18 cellular contexts compared by ENCODE assay signal in the genomic region with DNA sequence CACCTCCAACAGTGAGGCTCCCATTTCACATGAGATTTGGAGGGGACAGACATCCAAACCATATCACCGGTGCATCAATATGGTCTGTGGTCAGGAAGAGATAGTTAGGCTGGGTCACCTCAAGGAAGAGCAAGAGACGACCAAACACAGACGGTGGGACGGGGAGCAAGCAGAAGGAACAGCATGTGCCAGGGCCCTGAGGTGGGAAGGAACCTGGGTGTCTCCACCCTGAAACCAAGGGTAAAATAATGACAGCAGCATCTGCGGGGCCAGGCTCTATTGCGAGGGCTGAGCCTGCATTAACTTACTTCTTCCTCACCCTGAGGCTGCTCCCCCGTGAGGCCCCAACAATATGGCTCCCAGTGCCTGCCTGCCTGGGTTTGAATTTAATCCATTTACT. TPM values are rescaled to one million over a fixed set of nuclear protein-coding genes. Genes with fewer than 3 reads are reported as not detected.
DNase-seq lines count a peak whose midpoint lies in the region; ATAC-seq and TF ChIP-seq lines count a peak whose summit lies in the region.
"Had no signal": no experiment of that assay in that cellular context is flagged by ENCODE, and none has a peak within 500 bp of the region (broad histone marks: within the 10 kb centered on the region; RNA-seq: fewer than 3 reads in every experiment).

No MANE protein-coding gene starts in this region.

- TF ChIP-seq EP300 in sigmoid colon (IDR thresholded peaks at IDR 0.05) = no peak

- 91 to 95% methylated on average over 3 to 7 of the region's 7 CpGs for WGBS in endodermal cell (ENCODE audit: insufficient coverage in 1 of 2, insufficient read length in 1 of 2), 2 experiments
- WGBS in sigmoid colon, 2 donors = 88 to 94% methylated on average over 7 of the region's 7 CpGs

- H3K27me3 Mint-ChIP-seq in activated naive CD4-positive, alpha-beta T cell treated with anti-CD3 and anti-CD28 coated beads, Interleukin-2, amount 10 ng/mL, durations not matched to agents 7 days and 5 days = peaks cover 46% of the 10 kb centered on the region
- peaks cover 15% of the 10 kb centered on the region for H3K27me3 Mint-ChIP-seq in activated naive CD4-positive, alpha-beta T cell treated with anti-CD3 and anti-CD28 coated beads for 36 hours (ENCODE audit: low read depth)
- peaks cover 41% of the 10 kb centered on the region for H3K27me3 Mint-ChIP-seq in endodermal cell (ENCODE audit: insufficient read depth)

- no peaks in the 10 kb centered on the region for H3K36me3 Mint-ChIP-seq in activated naive CD4-positive, alpha-beta T cell treated with anti-CD3 and anti-CD28 coated beads, Interleukin-2, amount 10 ng/mL, durations not matched to agents 7 days and 5 days
- H3K36me3 Mint-ChIP-seq in activated naive CD4-positive, alpha-beta T cell treated with anti-CD3 and anti-CD28 coated beads for 36 hours (ENCODE audit: low read depth) = no peaks in the 10 kb centered on the region
- H3K36me3 Mint-ChIP-seq in endodermal cell (ENCODE audit: low read depth) = no peaks in the 10 kb centered on the region
- H3K36me3 Mint-ChIP-seq: CD14-positive monocyte; CD8-positive, alpha-beta T cell had no signal

- H3K4me3 Mint-ChIP-seq in activated naive CD4-positive, alpha-beta T cell treated with anti-CD3 and anti-CD28 coated beads, Interleukin-2, amount 10 ng/mL, durations not matched to agents 7 days and 5 days = no peak overlapping the region
- H3K4me3 Mint-ChIP-seq in activated naive CD4-positive, alpha-beta T cell treated with anti-CD3 and anti-CD28 coated beads for 36 hours = no peak overlapping the region
- no peak overlapping the region for H3K4me3 Mint-ChIP-seq in endodermal cell
- H3K4me3 Mint-ChIP-seq: CD14-positive monocyte; CD8-positive, alpha-beta T cell; GM23338; H9 had no signal

- H3K4me1 Mint-ChIP-seq in activated naive CD4-positive, alpha-beta T cell treated with anti-CD3 and anti-CD28 coated beads, Interleukin-2, amount 10 ng/mL, durations not matched to agents 7 days and 5 days = no peaks in the 10 kb centered on the region
- H3K4me1 Mint-ChIP-seq in activated naive CD4-positive, alpha-beta T cell treated with anti-CD3 and anti-CD28 coated beads for 36 hours (ENCODE audit: low read depth) = no peaks in the 10 kb centered on the region
- H3K4me1 Mint-ChIP-seq in endodermal cell = peaks cover 12% of the 10 kb centered on the region
- H3K4me1 Mint-ChIP-seq: CD14-positive monocyte, GM23338 had no signal

- peaks cover 4% of the 10 kb centered on the region for H3K27me3 ChIP-seq in endodermal cell (ENCODE audit: control insufficient read depth, insufficient read depth, low read length, poor library complexity, severe bottlenecking)
- H3K27me3 ChIP-seq in sigmoid colon = peaks cover 0 to 12% (median 6%) of the 10 kb centered on the region in 3 donors
- peaks cover 96% of the 10 kb centered on the region for H3K27me3 ChIP-seq in MM.1S (replicated peaks; ENCODE audit: insufficient read depth, low read length)

- H3K27ac ChIP-seq in endodermal cell (ENCODE audit: low read depth, low read length) (no peak overlapping the region), sigmoid colon (no peak overlapping the region), MM.1S (ENCODE audit: low read length) (no peak overlapping the region)
- H3K27ac ChIP-seq: 22Rv1 had no signal

- no peaks in the 10 kb centered on the region for H3K79me2 ChIP-seq in MM.1S (ENCODE audit: low read length)

- H3K9me3 ChIP-seq in endodermal cell (ENCODE audit: control insufficient read depth, low read length) (peaks cover 12% of the 10 kb centered on the region), sigmoid colon (peaks cover 0 to 10% (median 7%) of the 10 kb centered on the region in 4 donors), MM.1S (replicated peaks; ENCODE audit: insufficient read depth, low read length) (no peaks in the 10 kb centered on the region)

- TF ChIP-seq CTCF in endodermal cell (conservative IDR thresholded peaks at IDR 0.05) (no peak), sigmoid colon (IDR thresholded peaks at IDR 0.05) (no peak), MM.1S (IDR thresholded peaks at IDR 0.05; ENCODE audit: low read length) (no peak)

- intact Hi-C loops in activated naive CD4-positive, alpha-beta T cell treated with anti-CD3 and anti-CD28 coated beads for 36 hours (cut with micrococcal nuclease) = no loop called here
- intact Hi-C loops in sigmoid colon (cut with DNase I) = no loop called here

- peak overlapping the region; percentile 5 for H3K27ac Mint-ChIP-seq in activated naive CD4-positive, alpha-beta T cell treated with anti-CD3 and anti-CD28 coated beads, Interleukin-2, amount 10 ng/mL, durations not matched to agents 7 days and 5 days
- no peak overlapping the region for H3K27ac Mint-ChIP-seq in activated naive CD4-positive, alpha-beta T cell treated with anti-CD3 and anti-CD28 coated beads for 36 hours
- H3K27ac Mint-ChIP-seq in endodermal cell = no peak overlapping the region
- H3K27ac Mint-ChIP-seq: CD14-positive monocyte; CD8-positive, alpha-beta T cell; GM23338; H9 had no signal

- H3K4me1 ChIP-seq in endodermal cell (ENCODE audit: control insufficient read depth, insufficient read depth, low read length) = peaks cover 5% of the 10 kb centered on the region
- H3K4me1 ChIP-seq in sigmoid colon = no peaks in the 10 kb centered on the region
- H3K4me1 ChIP-seq in MM.1S (ENCODE audit: low read length) = no peaks in the 10 kb centered on the region
- H3K4me1 ChIP-seq: Caco-2 had no signal

- H3K9me2 ChIP-seq in MM.1S (replicated peaks; ENCODE audit: insufficient read depth, low read length) = no peaks in the 10 kb centered on the region

- CTCF ChIA-PET in activated naive CD4-positive, alpha-beta T cell treated with anti-CD3 and anti-CD28 coated beads, Interleukin-2, amount 10 ng/mL, durations not matched to agents 7 days and 5 days (lab: Charles Lee) = no interaction called here
- CTCF ChIA-PET in activated naive CD4-positive, alpha-beta T cell treated with anti-CD3 and anti-CD28 coated beads for 36 hours (lab: Charles Lee) = no interaction called here

- peaks cover 2% of the 10 kb centered on the region for H3K9me3 Mint-ChIP-seq in activated naive CD4-positive, alpha-beta T cell treated with anti-CD3 and anti-CD28 coated beads, Interleukin-2, amount 10 ng/mL, durations not matched to agents 7 days and 5 days
- peaks cover 13% of the 10 kb centered on the region for H3K9me3 Mint-ChIP-seq in activated naive CD4-positive, alpha-beta T cell treated with anti-CD3 and anti-CD28 coated beads for 36 hours
- H3K9me3 Mint-ChIP-seq in endodermal cell = peaks cover 19% of the 10 kb centered on the region

- H3K9ac ChIP-seq in endodermal cell (ENCODE audit: extremely low read depth, low read length, poor library complexity, severe bottlenecking) = no peak overlapping the region
- no peak overlapping the region for H3K9ac ChIP-seq in MM.1S (ENCODE audit: low read length)

- no peak for TF ChIP-seq POLR2A in sigmoid colon (IDR thresholded peaks at IDR 0.05)

- no peak for ATAC-seq in HG03097 (IDR thresholded peaks at IDR 0.05; ENCODE audit: low FRiP score, unreplicated experiment)
- ATAC-seq: CD8-positive, alpha-beta T cell; GM23338; HepG2 had no signal

- H3K36me3 ChIP-seq in endodermal cell (ENCODE audit: control insufficient read depth, insufficient read depth, low read length) (no peaks in the 10 kb centered on the region), sigmoid colon (no peaks in the 10 kb centered on the region), MM.1S (replicated peaks; ENCODE audit: insufficient read depth, low read length) (no peaks in the 10 kb centered on the region)

- H2AFZ ChIP-seq in MM.1S (ENCODE audit: low read length) = no peak overlapping the region
- H2AFZ ChIP-seq: GM23338 had no signal

- no peak overlapping the region for H3K4me3 ChIP-seq in endodermal cell (ENCODE audit: low read length)
- no peak overlapping the region for H3K4me3 ChIP-seq in sigmoid colon
- no peak overlapping the region for H3K4me3 ChIP-seq in MM.1S (ENCODE audit: low read length)
- H3K4me3 ChIP-seq: GM23338 had no signal

- no peaks in the 10 kb centered on the region for H4K20me1 ChIP-seq in MM.1S (ENCODE audit: insufficient read depth, low read length)

- no peaks in the 10 kb centered on the region for H3F3A ChIP-seq in MM.1S (ENCODE audit: insufficient read depth, low read length)

- H3K4me2 ChIP-seq in MM.1S (ENCODE audit: low read depth, low read length) = no peak overlapping the region
- H3K4me2 ChIP-seq: GM23338 had no signal

- no peak for DNase-seq in activated naive CD4-positive, alpha-beta T cell treated with anti-CD3 and anti-CD28 coated beads, Interleukin-2, amount 10 ng/mL, durations not matched to agents 7 days and 5 days
- no peak for DNase-seq in activated naive CD4-positive, alpha-beta T cell treated with anti-CD3 and anti-CD28 coated beads for 36 hours
- peak; percentile 26 for DNase-seq in endodermal cell
- DNase-seq in sigmoid colon = peak; percentile 18
- DNase-seq in MM.1S = no peak
- no peak for DNase-seq in iPS-NIHi7 (ENCODE audit: extremely low spot score)
- DNase-seq: Caco-2; CD8-positive, alpha-beta T cell; DND-41; GDM1; H9 had no signal

RNA-seq across cellular contexts. Expression of gene PRSS21, which starts 8.9 kb away (rescaled TPM):
- total RNA-seq in activated naive CD4-positive, alpha-beta T cell treated with anti-CD3 and anti-CD28 coated beads for 36 hours = 1 to 10 TPM; 3.3 to 4.1 TPM
- not detected for total RNA-seq in endodermal cell
- polyA plus RNA-seq in endodermal cell (2013, experiment 1 of 2) = not detected
- polyA plus RNA-seq in endodermal cell (2013, experiment 2 of 2) = not detected
- not detected for total RNA-seq in sigmoid colon
- polyA plus RNA-seq in sigmoid colon = under 1 TPM in 1 of 3 donors, not detected in 2; 0.58 TPM
- total RNA-seq: A673, Caco-2, H9, HepG2 had no signal
- polyA plus RNA-seq: HepG2 had no signal

RNA-seq across cellular contexts. Expression of gene PRSS41, which starts 9.9 kb away (rescaled TPM):
- total RNA-seq in activated naive CD4-positive, alpha-beta T cell treated with anti-CD3 and anti-CD28 coated beads for 36 hours = not detected
- total RNA-seq in endodermal cell (not detected), sigmoid colon (not detected)
- polyA plus RNA-seq in endodermal cell (2013, experiment 1 of 2) = not detected
- polyA plus RNA-seq in endodermal cell (2013, experiment 2 of 2) = not detected
- not detected for polyA plus RNA-seq in sigmoid colon
- total RNA-seq: A673; Caco-2; CD8-positive, alpha-beta T cell; GM23338; H9; HepG2 had no signal
- polyA plus RNA-seq: BJ, CD14-positive monocyte, GM23338, HepG2 had no signal

RNA-seq across cellular contexts. Expression of gene PRSS33, which starts 20.8 kb away (rescaled TPM):
- under 1 TPM; 0.12 to 0.17 TPM for total RNA-seq in activated naive CD4-positive, alpha-beta T cell treated with anti-CD3 and anti-CD28 coated beads for 36 hours
- total RNA-seq in endodermal cell (under 1 TPM in 1 of 2 donors, not detected in 1; 0.35 TPM), sigmoid colon (not detected)
- 0.36 TPM for polyA plus RNA-seq in endodermal cell (2013, experiment 1 of 2)
- 0.41 TPM for polyA plus RNA-seq in endodermal cell (2013, experiment 2 of 2)
- not detected for polyA plus RNA-seq in sigmoid colon
- total RNA-seq: A673; Caco-2; CD8-positive, alpha-beta T cell; H9; HepG2 had no signal
- polyA plus RNA-seq: BJ, CD14-positive monocyte, HepG2 had no signal

RNA-seq across cellular contexts. Expression of gene ZG16B, which starts 21.9 kb away (rescaled TPM):
- total RNA-seq in activated naive CD4-positive, alpha-beta T cell treated with anti-CD3 and anti-CD28 coated beads for 36 hours = under 1 TPM; 0.22 to 0.64 TPM
- total RNA-seq in endodermal cell = not detected
- polyA plus RNA-seq in endodermal cell (2013, experiment 1 of 2) = not detected
- not detected for polyA plus RNA-seq in endodermal cell (2013, experiment 2 of 2)
- total RNA-seq in sigmoid colon = not detected
- 100 to 1,000 TPM in 1 of 3 donors, 10 to 100 TPM in 2; 15.6 to 147 (median 55.0) TPM for polyA plus RNA-seq in sigmoid colon
- total RNA-seq: A673; CD8-positive, alpha-beta T cell; GM23338; H9 had no signal
- polyA plus RNA-seq: GM23338 had no signal

RNA-seq across cellular contexts. Expression of gene ELOB, which starts 31.1 kb away (rescaled TPM):
- total RNA-seq in activated naive CD4-positive, alpha-beta T cell treated with anti-CD3 and anti-CD28 coated beads for 36 hours = 100 to 1,000 TPM; 177 to 189 TPM
- total RNA-seq in endodermal cell (100 to 1,000 TPM; 264 to 272 TPM), sigmoid colon (1,000 to 10,000 TPM in 1 of 4 donors, 100 to 1,000 TPM in 3; 329 to 1,166 (median 508) TPM)
- polyA plus RNA-seq in endodermal cell (2013, experiment 1 of 2) = 227 TPM
- polyA plus RNA-seq in endodermal cell (2013, experiment 2 of 2) = 216 TPM
- 100 to 1,000 TPM; 454 to 984 (median 463) TPM for polyA plus RNA-seq in sigmoid colon

Comparison
In these comparisons a context has a peak if more than half of its experiments do, and no peak if none do; other contexts are left out.
1. DNase-seq: peak in endodermal cell (single experiment) and sigmoid colon (single experiment); none in activated naive CD4-positive, alpha-beta T cell treated with anti-CD3 and anti-CD28 coated beads, Interleukin-2, amount 10 ng/mL, durations not matched to agents 7 days and 5 days (single experiment), activated naive CD4-positive, alpha-beta T cell treated with anti-CD3 and anti-CD28 coated beads for 36 hours (single experiment), MM.1S (single experiment) and iPS-NIHi7 (single experiment).